1 cellular context compared by ENCODE assay signal in the genomic region with DNA sequence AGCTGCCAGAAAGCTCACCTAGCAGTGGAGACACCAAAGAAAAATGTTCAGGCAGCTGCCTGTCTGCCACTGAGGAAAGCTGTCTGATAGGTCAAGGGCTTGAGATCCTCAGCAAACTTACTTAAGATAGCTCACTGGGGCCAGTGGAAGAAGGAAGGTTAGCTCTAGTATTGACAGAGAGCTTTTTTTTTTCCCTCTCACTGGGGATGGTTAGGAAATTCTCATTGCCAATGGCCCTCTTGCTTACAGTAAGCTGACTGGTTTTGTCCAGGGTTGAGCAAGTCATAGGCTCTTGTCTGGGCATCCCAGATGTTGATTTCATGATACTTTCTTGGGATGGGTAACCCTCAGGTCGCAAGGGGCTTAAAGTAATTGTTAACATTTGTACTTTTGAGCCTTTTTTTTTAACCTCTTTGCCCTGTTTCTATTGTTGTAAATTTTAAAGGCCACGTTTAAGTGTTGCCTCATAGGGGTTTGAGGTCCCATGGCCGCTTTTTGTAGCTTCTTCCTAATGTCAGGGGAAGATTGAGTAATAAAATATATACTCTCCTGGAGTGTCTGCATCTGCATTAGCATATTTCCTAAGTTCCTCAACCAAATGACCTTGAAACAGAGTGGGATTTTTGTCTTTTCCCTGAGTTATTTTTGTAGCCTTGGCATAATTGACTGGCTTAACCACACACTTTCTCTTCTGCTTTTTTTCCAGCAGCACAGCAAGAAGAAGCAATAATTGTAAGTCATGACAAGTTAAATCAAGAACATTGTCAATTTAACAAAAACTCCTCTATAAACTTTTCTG.
TF ChIP-seq lines count a peak whose summit lies in the region.

No MANE protein-coding gene starts in this region.

TF ChIP-seq in SK-N-SH, 30 proteins besides CTCF, POLR2A, EP300 and RAD21 (continued from another document):
- TF ChIP-seq, protein P1, sequence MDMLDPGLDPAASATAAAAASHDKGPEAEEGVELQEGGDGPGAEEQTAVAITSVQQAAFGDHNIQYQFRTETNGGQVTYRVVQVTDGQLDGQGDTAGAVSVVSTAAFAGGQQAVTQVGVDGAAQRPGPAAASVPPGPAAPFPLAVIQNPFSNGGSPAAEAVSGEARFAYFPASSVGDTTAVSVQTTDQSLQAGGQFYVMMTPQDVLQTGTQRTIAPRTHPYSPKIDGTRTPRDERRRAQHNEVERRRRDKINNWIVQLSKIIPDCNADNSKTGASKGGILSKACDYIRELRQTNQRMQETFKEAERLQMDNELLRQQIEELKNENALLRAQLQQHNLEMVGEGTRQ (IDR thresholded peaks at IDR 0.05; ENCODE audit: borderline replicate concordance, low read depth, low read length): no peak
- TF ChIP-seq, protein P2, sequence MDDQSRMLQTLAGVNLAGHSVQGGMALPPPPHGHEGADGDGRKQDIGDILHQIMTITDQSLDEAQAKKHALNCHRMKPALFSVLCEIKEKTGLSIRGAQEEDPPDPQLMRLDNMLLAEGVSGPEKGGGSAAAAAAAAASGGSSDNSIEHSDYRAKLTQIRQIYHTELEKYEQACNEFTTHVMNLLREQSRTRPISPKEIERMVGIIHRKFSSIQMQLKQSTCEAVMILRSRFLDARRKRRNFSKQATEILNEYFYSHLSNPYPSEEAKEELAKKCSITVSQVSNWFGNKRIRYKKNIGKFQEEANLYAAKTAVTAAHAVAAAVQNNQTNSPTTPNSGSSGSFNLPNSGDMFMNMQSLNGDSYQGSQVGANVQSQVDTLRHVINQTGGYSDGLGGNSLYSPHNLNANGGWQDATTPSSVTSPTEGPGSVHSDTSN (IDR thresholded peaks at IDR 0.05): no peak
- TF ChIP-seq FOSL2 (IDR thresholded peaks at IDR 0.05; ENCODE audit: borderline replicate concordance, low read depth): no peak
- no peak for TF ChIP-seq TAF1 (IDR thresholded peaks at IDR 0.05; ENCODE audit: borderline replicate concordance, low read depth, low read length)
- no peak for TF ChIP-seq FOXM1 (IDR thresholded peaks at IDR 0.05; ENCODE audit: low read depth)
- no peak for TF ChIP-seq MXI1 (IDR thresholded peaks at IDR 0.05; ENCODE audit: low read depth, low read length)
